ENCODE assay signal across 22 cellular contexts in the genomic region with DNA sequence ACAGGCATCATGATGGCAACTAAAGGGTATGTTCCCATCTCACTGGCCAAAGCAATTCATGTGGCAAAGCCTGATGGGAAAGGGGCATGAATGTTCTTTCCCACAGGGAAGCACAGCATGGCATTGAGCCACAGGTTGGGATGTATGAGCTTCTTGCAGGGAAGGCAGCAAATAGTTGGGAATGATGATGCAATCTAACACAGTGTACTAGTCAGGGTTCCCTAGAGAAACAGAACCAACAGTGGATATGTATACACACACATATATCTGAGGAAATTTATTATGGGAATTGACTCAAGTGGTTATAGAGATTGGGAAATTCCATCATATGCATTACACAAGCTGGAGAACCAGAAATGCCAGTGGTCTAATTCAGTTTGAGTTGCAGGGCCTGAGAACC.
DNase-seq lines count a peak whose midpoint lies in the region; ATAC-seq and TF ChIP-seq lines count a peak whose summit lies in the region.
"Had no signal": no experiment of that assay in that cellular context is flagged by ENCODE, and none has a peak within 500 bp of the region (broad histone marks: within the 10 kb centered on the region; RNA-seq: fewer than 3 reads in every experiment).

No MANE protein-coding gene starts in this region.

- TF ChIP-seq POLR2A in breast epithelium (IDR thresholded peaks at IDR 0.05) (no peak), esophagus muscularis mucosa (IDR thresholded peaks at IDR 0.05; ENCODE audit: low read depth) (no peak)

- POLR2A ChIA-PET in MCF 10A (lab: Yijun Ruan, JAX): no interaction called here

- peak; percentile 41 for DNase-seq in MCF 10A (ENCODE audit: unreplicated experiment)
- DNase-seq in breast epithelium (ENCODE audit: low spot score in 2 of 2): no peak
- no peak for DNase-seq in esophagus muscularis mucosa (ENCODE audit: extremely low spot score)
- DNase-seq in left lung: no peak
- no peak for DNase-seq in NCI-H1105 treated with DMSO at 0.1 percent for 48 hours (lab: John Stamatoyannopoulos, UW)
- no peak for DNase-seq in cerebellar nuclear complex (lab: John Stamatoyannopoulos, UW)
- no peak for DNase-seq in NCI-H2227 treated with DMSO at 0.1 percent for 48 hours (lab: John Stamatoyannopoulos, UW)
- DNase-seq: 8988T; BE2C; CD4-positive, CD25-positive, alpha-beta regulatory T cell; COR-L47; DMS 273 treated with DMSO at 0.1 percent for 48 hours; DND-41; GOT3; NCI-H1048; NCI-H1436 treated with DMSO at 0.1 percent for 48 hours; NCI-H2029 treated with DMSO at 0.1 percent for 48 hours; NCI-H510A; PC-3; RPMI8226; SHP77 treated with DMSO at 0.1 percent for 48 hours had no signal

- no peak overlapping the region for H3K4me3 ChIP-seq in breast epithelium
- H3K4me3 ChIP-seq in esophagus muscularis mucosa: no peak overlapping the region
- H3K4me3 ChIP-seq in left lung: no peak overlapping the region

- CTCF ChIA-PET in MCF 10A (lab: Yijun Ruan, JAX): interaction anchor here (1.4 kb wide), 1 partner anchor 84 kb away, joined by 6 read pairs; no protein-coding TSS in a partner anchor

- no peak overlapping the region for H3K27ac Mint-ChIP-seq in MCF 10A (ENCODE audit: low read depth, unreplicated experiment)
- H3K27ac Mint-ChIP-seq: CD4-positive, CD25-positive, alpha-beta regulatory T cell had no signal

- no peak overlapping the region for H3K4me3 Mint-ChIP-seq in MCF 10A (ENCODE audit: unreplicated experiment)
- H3K4me3 Mint-ChIP-seq: CD4-positive, CD25-positive, alpha-beta regulatory T cell had no signal

- H3K9me3 Mint-ChIP-seq in MCF 10A (ENCODE audit: unreplicated experiment): no peaks in the 10 kb centered on the region

- H3K36me3 Mint-ChIP-seq in MCF 10A (ENCODE audit: insufficient read depth, unreplicated experiment): no peaks in the 10 kb centered on the region
- H3K36me3 Mint-ChIP-seq: CD4-positive, CD25-positive, alpha-beta regulatory T cell had no signal

- no peak for TF ChIP-seq CTCF in MCF 10A (IDR thresholded peaks at IDR 0.05; ENCODE audit: unreplicated experiment)
- no peak for TF ChIP-seq CTCF in breast epithelium (IDR thresholded peaks at IDR 0.05)
- TF ChIP-seq CTCF in esophagus muscularis mucosa (IDR thresholded peaks at IDR 0.05): no peak
- TF ChIP-seq CTCF in left lung (IDR thresholded peaks at IDR 0.05): no peak

- H3K27ac ChIP-seq in breast epithelium: no peak overlapping the region
- no peak overlapping the region for H3K27ac ChIP-seq in esophagus muscularis mucosa (replicated peaks in 1 of 4)
- no peak overlapping the region for H3K27ac ChIP-seq in left lung

- H3K36me3 ChIP-seq in breast epithelium: no peaks in the 10 kb centered on the region
- H3K36me3 ChIP-seq in esophagus muscularis mucosa: no peaks in the 10 kb centered on the region
- H3K36me3 ChIP-seq in left lung: no peaks in the 10 kb centered on the region
- H3K36me3 ChIP-seq: BE2C had no signal

- H3K27me3 ChIP-seq in breast epithelium: no peaks in the 10 kb centered on the region
- H3K27me3 ChIP-seq in esophagus muscularis mucosa: no peaks in the 10 kb centered on the region
- H3K27me3 ChIP-seq in left lung: no peaks in the 10 kb centered on the region
- H3K27me3 ChIP-seq: BE2C had no signal

- H3K27me3 Mint-ChIP-seq in MCF 10A (ENCODE audit: insufficient read depth, unreplicated experiment): peaks cover 66% of the 10 kb centered on the region

- intact Hi-C loops in MCF 10A (cut with micrococcal nuclease) (no loop called here), breast epithelium (cut with DNase I; ENCODE audit: low total_unique reads) (no loop called here), esophagus muscularis mucosa (cut with DNase I) (no loop called here), left lung (cut with DNase I) (no loop called here)

- ATAC-seq in left lung (peak; percentile 40), HG02678 (IDR thresholded peaks at IDR 0.05; ENCODE audit: unreplicated experiment) (no peak)
- ATAC-seq: PC-3 had no signal

- H3K4me1 ChIP-seq in breast epithelium: no peaks in the 10 kb centered on the region
- H3K4me1 ChIP-seq in esophagus muscularis mucosa: no peaks in the 10 kb centered on the region
- no peaks in the 10 kb centered on the region for H3K4me1 ChIP-seq in left lung
- H3K4me1 ChIP-seq: BE2C had no signal

- BruUV-seq in MCF 10A (replicated peaks; lab: Mats Ljungman, UMichigan): no TSS peak

- H3K4me1 Mint-ChIP-seq in MCF 10A (ENCODE audit: insufficient read depth, unreplicated experiment): no peaks in the 10 kb centered on the region
- H3K4me1 Mint-ChIP-seq: CD4-positive, CD25-positive, alpha-beta regulatory T cell had no signal

- TF ChIP-seq EP300 in esophagus muscularis mucosa (IDR thresholded peaks at IDR 0.05): peak; percentile 48

- H3K9me3 ChIP-seq in breast epithelium (no peaks in the 10 kb centered on the region), esophagus muscularis mucosa (no peaks in the 10 kb centered on the region), left lung (no peaks in the 10 kb centered on the region)
- H3K9me3 ChIP-seq: BE2C had no signal
